Comparison of ENCODE assay signal across 23 cellular contexts in the genomic region with DNA sequence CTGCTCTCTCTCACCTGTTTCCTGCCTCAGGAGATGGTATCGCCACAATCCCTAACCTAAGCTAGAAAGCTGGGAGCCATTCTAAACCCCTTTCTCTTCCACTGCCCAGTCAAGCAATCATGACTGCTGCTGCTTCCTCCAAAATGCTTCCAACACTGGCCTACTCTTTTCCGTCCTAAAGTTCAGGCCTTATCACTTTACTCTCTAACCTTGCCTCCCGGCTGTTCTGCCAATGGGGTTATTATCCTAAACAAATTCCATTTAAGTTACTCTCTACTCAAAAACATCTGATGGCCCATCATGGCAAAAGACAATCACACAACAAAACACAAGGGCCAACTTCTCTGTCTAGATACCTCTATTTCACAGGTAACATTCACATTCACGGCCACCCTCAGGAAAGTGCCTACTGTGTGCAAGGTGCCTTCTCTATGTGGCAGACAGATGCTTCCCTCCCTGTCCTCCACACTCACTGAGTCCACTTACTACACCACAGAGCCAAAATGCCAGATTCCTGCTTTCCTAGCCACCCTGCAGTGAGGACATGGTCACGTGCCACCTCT.
DNase-seq lines count a peak whose midpoint lies in the region; ATAC-seq, FAIRE-seq and TF ChIP-seq lines count a peak whose summit lies in the region.
"Had no signal": no experiment of that assay in that cellular context is flagged by ENCODE, and none has a peak within 500 bp of the region (broad histone marks: within the 10 kb centered on the region; RNA-seq: fewer than 3 reads in every experiment).

No MANE protein-coding gene starts in this region.

- no peaks in the 10 kb centered on the region for H3K27me3 Mint-ChIP-seq in memory B cell
- no peaks in the 10 kb centered on the region for H3K27me3 Mint-ChIP-seq in T-cell
- H3K27me3 Mint-ChIP-seq: B cell had no signal

- TF ChIP-seq CTCF in bronchial epithelial cell (IDR thresholded peaks at IDR 0.05; ENCODE audit: insufficient read depth, low read length, severe bottlenecking), result no peak
- TF ChIP-seq CTCF in SK-N-SH (IDR thresholded peaks at IDR 0.05), result no peak

- H4K20me1 ChIP-seq in SK-N-SH (ENCODE audit: insufficient read depth), result no peaks in the 10 kb centered on the region

- no peaks in the 10 kb centered on the region for H3F3A ChIP-seq in SK-N-SH (replicated peaks; ENCODE audit: insufficient read depth)

- CTCF ChIA-PET in T-cell (lab: Charles Lee) (no interaction called here), SK-N-SH (lab: Yijun Ruan, JAX) (interaction anchor here (0.8 to 1.3 kb wide), 2 partner anchors 27 to 120 kb away, joined by 3 read pairs; no protein-coding TSS in a partner anchor)

- H3K4me3 Mint-ChIP-seq in memory B cell (no peak overlapping the region), T-cell (no peak overlapping the region)
- H3K4me3 Mint-ChIP-seq: B cell had no signal

- ATAC-seq in memory B cell (ENCODE audit: low read depth), result no peak
- ATAC-seq in T-cell (replicated peaks in 1 of 4), result no peak
- no peak for ATAC-seq in sciatic nerve

- peak; percentile 58 for FAIRE-seq in bronchial epithelial cell (lab: Jason Lieb, UNC)
- FAIRE-seq: colon, D721Med, endothelial cell of umbilical vein, GM12892 had no signal

- H3K4me3 ChIP-seq in HUES48 (ENCODE audit: low read depth, low read length) (peak overlapping the region; percentile 26; the same call in 1 of the 2 replicates), bronchial epithelial cell (ENCODE audit: low read depth, low read length) (no peak overlapping the region), skeletal muscle satellite cell (ENCODE audit: low read length) (no peak overlapping the region), SK-N-SH (ENCODE audit: low read depth in 2 of 2, low read length in 1 of 2) (no peak overlapping the region)
- H3K4me3 ChIP-seq: gastrocnemius medialis, SJSA1, skin epidermis, thyroid gland had no signal

- H3K4me1 ChIP-seq in HUES48 (ENCODE audit: control insufficient read depth, insufficient read depth, low read length), result peaks cover 48% of the 10 kb centered on the region
- peaks cover 19% of the 10 kb centered on the region for H3K4me1 ChIP-seq in skeletal muscle satellite cell (ENCODE audit: control insufficient read depth, insufficient read depth, low read length)
- H3K4me1 ChIP-seq in SK-N-SH (ENCODE audit: control insufficient read depth in 1 of 2, insufficient read depth in 2 of 2, low read depth in 1 of 2, low read length in 1 of 2), result peaks cover 0 to 48% of the 10 kb centered on the region in 2 experiments; a peak in 2 of 4 replicates
- H3K4me1 ChIP-seq: SJSA1 had no signal

- H3K4me1 Mint-ChIP-seq in memory B cell (no peaks in the 10 kb centered on the region), T-cell (peaks cover 0 to 6% (median 0%) of the 10 kb centered on the region in 3 donors)
- H3K4me1 Mint-ChIP-seq: B cell had no signal

- intact Hi-C loops in sciatic nerve (cut with DNase I), result no loop called here

- no peak for TF ChIP-seq EP300 in SK-N-SH (IDR thresholded peaks at IDR 0.05; ENCODE audit: borderline replicate concordance in 1 of 2, low read depth in 1 of 2, low read length in 1 of 2)

- H2AFZ ChIP-seq in SK-N-SH (ENCODE audit: low read depth), result no peak overlapping the region

- H3K4me2 ChIP-seq in skeletal muscle satellite cell (ENCODE audit: low read length) (no peak overlapping the region), SK-N-SH (no peak overlapping the region)

- peaks cover 47% of the 10 kb centered on the region for H3K36me3 ChIP-seq in HUES48 (ENCODE audit: control insufficient read depth, insufficient read depth, low read length)
- H3K36me3 ChIP-seq in bronchial epithelial cell (ENCODE audit: control insufficient read depth, insufficient read depth, low read length), result peaks cover 8% of the 10 kb centered on the region
- H3K36me3 ChIP-seq in skeletal muscle satellite cell (ENCODE audit: insufficient read depth, low read length), result peaks cover 32% of the 10 kb centered on the region
- peaks cover 26 to 49% of the 10 kb centered on the region in 2 experiments for H3K36me3 ChIP-seq in SK-N-SH (replicated peaks in 1 of 2; ENCODE audit: control insufficient read depth in 1 of 2, insufficient read depth in 2 of 2, low read length in 1 of 2)

- 100% methylated on average over 5 of the region's 5 CpGs for WGBS in SK-N-SH (ENCODE audit: low lambda C conversion rate)

- H3K9me3 ChIP-seq in HUES48 (ENCODE audit: control insufficient read depth, insufficient read depth, low read length) (no peaks in the 10 kb centered on the region), skeletal muscle satellite cell (replicated peaks; ENCODE audit: low read length) (no peaks in the 10 kb centered on the region), SK-N-SH (no peaks in the 10 kb centered on the region)
- H3K9me3 ChIP-seq: gastrocnemius medialis, neutrophil, SJSA1, thyroid gland had no signal

- DNase-seq in bronchial epithelial cell (ENCODE audit: low read depth) (no peak), memory B cell (ENCODE audit: low spot score in 2 of 2) (no peak), SKM-1 treated with dmso at 0.1 percent for 144 hours (lab: John Stamatoyannopoulos, UW; ENCODE audit: unreplicated experiment) (no peak), T-cell (no peak), sciatic nerve (ENCODE audit: low spot score) (no peak), SK-N-SH (no peak)
- DNase-seq: anterior cingulate cortex, gastrocnemius medialis, GF-D8, KG1, NCI-H1048, NCI-H526 treated with DMSO at 0.1 percent for 48 hours, thyroid gland had no signal

- H3K36me3 Mint-ChIP-seq in memory B cell (peaks cover 51% of the 10 kb centered on the region), T-cell (peaks cover 72% of the 10 kb centered on the region)

- no peak overlapping the region; the same call in 1 of the 2 replicates for H3K9ac ChIP-seq in HUES48 (ENCODE audit: low read depth, low read length)
- H3K9ac ChIP-seq in skeletal muscle satellite cell (ENCODE audit: low read depth, low read length), result peak overlapping the region; percentile 8
- H3K9ac ChIP-seq in SK-N-SH, result no peak overlapping the region

- POLR2A ChIA-PET in T-cell (lab: Charles Lee), result no interaction called here
- POLR2A ChIA-PET in SK-N-SH (lab: Yijun Ruan, JAX), result no interaction called here

- TF ChIP-seq RAD21 in SK-N-SH (IDR thresholded peaks at IDR 0.05; ENCODE audit: low read length), result no peak

- H3K27ac Mint-ChIP-seq in memory B cell (peak overlapping the region; percentile 33), T-cell (no peak overlapping the region)
- H3K27ac Mint-ChIP-seq: B cell had no signal

- H3K9me3 Mint-ChIP-seq in memory B cell (no peaks in the 10 kb centered on the region), T-cell (no peaks in the 10 kb centered on the region)

- no peaks in the 10 kb centered on the region for H3K79me2 ChIP-seq in SK-N-SH (ENCODE audit: insufficient read depth)

- H3K9me2 ChIP-seq in SK-N-SH, result no peaks in the 10 kb centered on the region

- no peaks in the 10 kb centered on the region for H3K27me3 ChIP-seq in HUES48 (ENCODE audit: control insufficient read depth, insufficient read depth, low read length)
- no peaks in the 10 kb centered on the region for H3K27me3 ChIP-seq in bronchial epithelial cell (ENCODE audit: control insufficient read depth, insufficient read depth, low read length)
- H3K27me3 ChIP-seq in skeletal muscle satellite cell (ENCODE audit: control insufficient read depth, insufficient read depth, low read length), result no peaks in the 10 kb centered on the region
- H3K27me3 ChIP-seq in SK-N-SH (ENCODE audit: insufficient read depth), result no peaks in the 10 kb centered on the region
- H3K27me3 ChIP-seq: gastrocnemius medialis, neutrophil, SJSA1, thyroid gland had no signal

- H3K27ac ChIP-seq in HUES48 (ENCODE audit: low read depth, low read length) (peak overlapping the region; percentile 80), SK-N-SH (ENCODE audit: low read depth in 2 of 2, low read length in 1 of 2) (peak overlapping the region in 1 of 2 experiments; percentile 60; a peak in 2 of 4 replicates)
- H3K27ac ChIP-seq: neutrophil, SJSA1, thyroid gland had no signal

TF ChIP-seq in SK-N-SH, 30 proteins besides CTCF, POLR2A, EP300 and RAD21 (continues in another document):
- no peak for TF ChIP-seq TAF1 (IDR thresholded peaks at IDR 0.05; ENCODE audit: borderline replicate concordance, low read depth, low read length)
- TF ChIP-seq, protein P1, sequence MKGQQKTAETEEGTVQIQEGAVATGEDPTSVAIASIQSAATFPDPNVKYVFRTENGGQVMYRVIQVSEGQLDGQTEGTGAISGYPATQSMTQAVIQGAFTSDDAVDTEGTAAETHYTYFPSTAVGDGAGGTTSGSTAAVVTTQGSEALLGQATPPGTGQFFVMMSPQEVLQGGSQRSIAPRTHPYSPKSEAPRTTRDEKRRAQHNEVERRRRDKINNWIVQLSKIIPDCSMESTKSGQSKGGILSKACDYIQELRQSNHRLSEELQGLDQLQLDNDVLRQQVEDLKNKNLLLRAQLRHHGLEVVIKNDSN (IDR thresholded peaks at IDR 0.05; ENCODE audit: borderline replicate concordance, low read depth), result no peak; the same call in 1 of the 2 replicates
- TF ChIP-seq JUND (IDR thresholded peaks at IDR 0.05), result no peak
- TF ChIP-seq NFIC (IDR thresholded peaks at IDR 0.05; ENCODE audit: borderline replicate concordance), result no peak
- TF ChIP-seq SIN3A (IDR thresholded peaks at IDR 0.05; ENCODE audit: borderline replicate concordance, low read depth, low read length), result no peak
- TF ChIP-seq SMC3 (IDR thresholded peaks at IDR 0.05; ENCODE audit: low read depth, low read length), result no peak
- no peak for TF ChIP-seq FOXM1 (IDR thresholded peaks at IDR 0.05; ENCODE audit: low read depth)
- no peak for TF ChIP-seq FOXJ3 (CRISPR knock-in tag; IDR thresholded peaks at IDR 0.05)
- TF ChIP-seq FOSL2 (IDR thresholded peaks at IDR 0.05; ENCODE audit: borderline replicate concordance, low read depth), result no peak
- no peak for TF ChIP-seq MXI1 (IDR thresholded peaks at IDR 0.05; ENCODE audit: low read depth, low read length)
- TF ChIP-seq GATA2 (CRISPR knock-in tag; IDR thresholded peaks at IDR 0.05), result no peak
- no peak for TF ChIP-seq MEF2A (IDR thresholded peaks at IDR 0.05; ENCODE audit: borderline replicate concordance, low read depth)
- TF ChIP-seq, protein P2, sequence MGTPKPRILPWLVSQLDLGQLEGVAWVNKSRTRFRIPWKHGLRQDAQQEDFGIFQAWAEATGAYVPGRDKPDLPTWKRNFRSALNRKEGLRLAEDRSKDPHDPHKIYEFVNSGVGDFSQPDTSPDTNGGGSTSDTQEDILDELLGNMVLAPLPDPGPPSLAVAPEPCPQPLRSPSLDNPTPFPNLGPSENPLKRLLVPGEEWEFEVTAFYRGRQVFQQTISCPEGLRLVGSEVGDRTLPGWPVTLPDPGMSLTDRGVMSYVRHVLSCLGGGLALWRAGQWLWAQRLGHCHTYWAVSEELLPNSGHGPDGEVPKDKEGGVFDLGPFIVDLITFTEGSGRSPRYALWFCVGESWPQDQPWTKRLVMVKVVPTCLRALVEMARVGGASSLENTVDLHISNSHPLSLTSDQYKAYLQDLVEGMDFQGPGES (IDR thresholded peaks at IDR 0.05; ENCODE audit: low read depth, low read length), result no peak
